Comparison of ENCODE assay signal across 8 cellular contexts in genomic region chr6:25138024-25138696, GRCh38.
DNase-seq lines count a peak whose midpoint lies in the region; TF ChIP-seq lines count a peak whose summit lies in the region.

No MANE protein-coding gene starts in this region.

- DNase-seq in COLO829 (ENCODE audit: low spot score) (peak; percentile 65), GM20000 (ENCODE audit: low spot score) (peak; percentile 82), HT-29 (ENCODE audit: low spot score) (peak; percentile 42), UCSD-AML1 (lab: John Stamatoyannopoulos, UW; ENCODE audit: unreplicated experiment) (peak; percentile 64), brain pericyte (ENCODE audit: low read depth, low spot score) (peak; percentile 41), left kidney (ENCODE audit: low read depth, low spot score) (peak; percentile 12), NCI-H345 (lab: John Stamatoyannopoulos, UW) (no peak)
- DNase-seq in stimulated activated CD4-positive, alpha-beta T cell treated with anti-CD3 and anti-CD28 coated beads, TNF-alpha, amount 100 ng/mL, for 48 hours (ENCODE audit: low read depth in 3 of 3): peak; percentile 30 to 62 (median 52)

- no peak for TF ChIP-seq CTCF in GM20000 (IDR thresholded peaks at IDR 0.05; ENCODE audit: extremely low read depth, missing control alignments)
